8 cellular contexts compared by ENCODE assay signal in genomic region chr7:44309271-44310091, GRCh38. TPM values are rescaled to one million over a fixed set of nuclear protein-coding genes. Genes with fewer than 3 reads are reported as not detected.
DNase-seq lines count a peak whose midpoint lies in the region; ATAC-seq and TF ChIP-seq lines count a peak whose summit lies in the region.

No MANE protein-coding gene starts in this region.

- H3K27ac Mint-ChIP-seq in T-helper 17 cell, result no peak overlapping the region

- no peaks in the 10 kb centered on the region for H3K36me3 Mint-ChIP-seq in T-helper 17 cell (ENCODE audit: low read depth)

- no peaks in the 10 kb centered on the region for H3K4me1 Mint-ChIP-seq in T-helper 17 cell

- in situ Hi-C loops in GM13977 (cut with MboI; ENCODE audit: low pct_unique_long_range_greater_than_20kb, low sequenced_read_pairs, unreplicated experiment), result no loop called here

- H3K27me3 ChIP-seq in endocrine pancreas (ENCODE audit: control insufficient read depth, insufficient read depth, low read length), result no peaks in the 10 kb centered on the region

- TF ChIP-seq CTCF in GM13977 (IDR thresholded peaks at IDR 0.05; ENCODE audit: extremely low read depth, insufficient read depth, missing control alignments), result no peak

- H3K27me3 Mint-ChIP-seq in T-helper 17 cell, result peaks cover 19% of the 10 kb centered on the region

- H3K36me3 ChIP-seq in endocrine pancreas (ENCODE audit: control insufficient read depth, insufficient read depth, low read length), result no peaks in the 10 kb centered on the region

- peak; percentile 70 for DNase-seq in GM13977 (ENCODE audit: low spot score)
- DNase-seq in T-helper 17 cell, result no peak
- peak; percentile 89 for DNase-seq in mesenteric fat pad (ENCODE audit: low spot score)
- peak; percentile 1 to 21 for DNase-seq in stimulated activated CD8-positive, alpha-beta memory T cell treated with anti-CD3 and anti-CD28 coated beads, Interleukin-7, amount 100 ng/mL, for 4 hours (ENCODE audit: low read depth in 2 of 2)
- DNase-seq in NCI-H146 treated with DMSO at 0.1 percent for 48 hours (lab: John Stamatoyannopoulos, UW; ENCODE audit: unreplicated experiment), result no peak

- H3K4me1 ChIP-seq in endocrine pancreas (ENCODE audit: control insufficient read depth, insufficient read depth, low read length), result no peaks in the 10 kb centered on the region

- peak overlapping the region; percentile 33 for H3K9ac ChIP-seq in endocrine pancreas (ENCODE audit: control insufficient read depth, insufficient read depth, low read length)

- no peaks in the 10 kb centered on the region for H3K9me3 ChIP-seq in T-helper 17 cell (ENCODE audit: control insufficient read depth, low read length, poor library complexity, severe bottlenecking)
- no peaks in the 10 kb centered on the region for H3K9me3 ChIP-seq in endocrine pancreas (ENCODE audit: control insufficient read depth, low read length)

- peak overlapping the region; percentile 53 for H3K4me3 Mint-ChIP-seq in T-helper 17 cell

- ATAC-seq in T-helper 17 cell (peak; percentile 66), HG02571 (IDR thresholded peaks at IDR 0.05; ENCODE audit: unreplicated experiment) (no peak), GM18517 (IDR thresholded peaks at IDR 0.05; ENCODE audit: unreplicated experiment) (no peak)

- no peak overlapping the region for H3K4me3 ChIP-seq in endocrine pancreas (ENCODE audit: control insufficient read depth, insufficient read depth, low read length)

RNA-seq across cellular contexts. Expression of gene CAMK2B, which starts 15.9 kb away (rescaled TPM):
- total RNA-seq in T-helper 17 cell (under 1 TPM in 1 of 2 donors, not detected in 1; 0.31 TPM), mesenteric fat pad (1.2 TPM)

Comparison
In these comparisons a context has a peak if more than half of its experiments do, and no peak if none do; other contexts are left out.
1. DNase-seq: peak in GM13977 (single experiment), mesenteric fat pad (single experiment) and stimulated activated CD8-positive, alpha-beta memory T cell treated with anti-CD3 and anti-CD28 coated beads, Interleukin-7, amount 100 ng/mL, for 4 hours (2 of 2); none in T-helper 17 cell (0 of 3) and NCI-H146 treated with DMSO at 0.1 percent for 48 hours (single experiment).